ENCODE assay signal across 19 cellular contexts in the genomic region with DNA sequence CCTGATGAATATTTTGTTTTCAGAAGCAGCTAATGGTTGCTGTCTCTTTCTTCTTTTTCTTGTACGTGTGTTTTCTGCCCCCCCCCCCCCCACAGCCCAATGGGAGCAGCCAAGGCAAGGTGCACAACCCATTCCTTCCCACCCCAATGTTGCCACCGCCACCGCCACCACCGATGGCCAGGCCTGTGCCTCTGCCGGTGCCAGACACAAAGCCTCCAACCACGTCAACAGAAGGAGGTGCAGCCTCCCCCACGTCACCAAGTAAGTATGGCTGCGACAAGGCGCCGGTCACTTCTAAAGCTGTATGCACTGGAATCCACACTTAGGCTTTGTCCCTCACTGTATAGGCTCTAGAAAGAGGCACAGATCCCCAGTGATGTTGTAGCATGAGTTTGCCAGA.
DNase-seq lines count a peak whose midpoint lies in the region; ATAC-seq and TF ChIP-seq lines count a peak whose summit lies in the region.
"Had no signal": no experiment of that assay in that cellular context is flagged by ENCODE, and none has a peak within 500 bp of the region (broad histone marks: within the 10 kb centered on the region; RNA-seq: fewer than 3 reads in every experiment).

No MANE protein-coding gene starts in this region.

- H3K18ac ChIP-seq in H9 (ENCODE audit: insufficient read length, low read depth, low read length): no peak overlapping the region
- H3K18ac ChIP-seq in neuronal stem cell (ENCODE audit: low read length): peak overlapping the region; percentile 81

- H3K4me2 ChIP-seq in H9 (ENCODE audit: insufficient read depth, insufficient read length, low read length) (no peak overlapping the region), neuronal stem cell (ENCODE audit: insufficient read depth, low read length, poor library complexity, severe bottlenecking) (no peak overlapping the region)
- H3K4me2 ChIP-seq: A549; BLaER1 treated with 17β-estradiol and CSF1 and Interleukin-3, amounts not matched to agents 10 nM and 100 nM had no signal

- no peaks in the 10 kb centered on the region; a peak in 1 of 7 replicates for H3K36me3 Mint-ChIP-seq in H9 (ENCODE audit: insufficient read depth in 1 of 3, low read depth in 3 of 3)

- H3K27ac Mint-ChIP-seq in H9: no peak overlapping the region
- H3K27ac Mint-ChIP-seq: B cell; CD4-positive, alpha-beta T cell; CD8-positive, alpha-beta T cell had no signal

- no peaks in the 10 kb centered on the region for H3K9me3 Mint-ChIP-seq in H9
- H3K9me3 Mint-ChIP-seq: CD4-positive, alpha-beta T cell; CD8-positive, alpha-beta T cell had no signal

- no peak for TF ChIP-seq POLR2A in esophagus muscularis mucosa (IDR thresholded peaks at IDR 0.05; ENCODE audit: low read depth)

- WGBS in right cardiac atrium: 96% methylated on average over 10 of the region's 10 CpGs
- WGBS in H9 (ENCODE audit: extremely low coverage, insufficient read length, low lambda C conversion rate): no CpG with 5 or more reads among the region's 10 CpGs
- 94% methylated on average over 7 of the region's 10 CpGs for WGBS in esophagus muscularis mucosa
- WGBS in neuronal stem cell (ENCODE audit: extremely low coverage in 2 of 2, insufficient read length in 2 of 2, insufficient replicate concordance in 1 of 2), 2 donors: no CpG with 5 or more reads among the region's 10 CpGs

- peak; percentile 41 for DNase-seq in Right ventricle myocardium inferior (ENCODE audit: missing footprints)
- DNase-seq in right cardiac atrium: no peak
- no peak for DNase-seq in H9
- peak; percentile 62 for DNase-seq in esophagus muscularis mucosa (ENCODE audit: extremely low spot score)
- DNase-seq in neuronal stem cell (ENCODE audit: low spot score): no peak
- DNase-seq: AML-193; Caco-2; Calu3; CD4-positive, alpha-beta T cell; CD8-positive, alpha-beta T cell; DMS79 treated with DMSO at 0.1 percent for 48 hours; GF-D8 had no signal

- intact Hi-C loops in Right ventricle myocardium inferior (cut with DNase I) (no loop called here), right cardiac atrium (cut with DNase I) (no loop called here), esophagus muscularis mucosa (cut with DNase I) (no loop called here)

- H2BK15ac ChIP-seq in H9 (ENCODE audit: low read depth, low read length) (no peak overlapping the region), neuronal stem cell (ENCODE audit: low read length) (no peak overlapping the region)

- H2BK12ac ChIP-seq in H9 (ENCODE audit: insufficient read length, low read depth, low read length): no peak overlapping the region
- no peak overlapping the region for H2BK12ac ChIP-seq in neuronal stem cell (ENCODE audit: low read length)

- H3K4me1 Mint-ChIP-seq in H9: no peaks in the 10 kb centered on the region

- 0 out of 2 replicates have a peak, but pooled peaks cover 2% of the 10 kb centered on the region for H3K27me3 Mint-ChIP-seq in H9 (ENCODE audit: low read depth)
- H3K27me3 Mint-ChIP-seq: CD4-positive, alpha-beta T cell had no signal

- H4K8ac ChIP-seq in H9 (replicated peaks; ENCODE audit: insufficient read length, low read depth, low read length): no peak overlapping the region
- H4K8ac ChIP-seq in neuronal stem cell (ENCODE audit: low read depth, low read length): no peak overlapping the region

- no peak overlapping the region for H4K5ac ChIP-seq in H9 (ENCODE audit: insufficient read length, low read depth, low read length)

- H3K23ac ChIP-seq in H9 (ENCODE audit: insufficient read length, low read depth, low read length) (no peak overlapping the region), neuronal stem cell (ENCODE audit: low read depth, low read length, poor library complexity) (no peak overlapping the region)

- H3K9me3 ChIP-seq in right cardiac atrium (ENCODE audit: control insufficient read depth, low read length): no peaks in the 10 kb centered on the region
- H3K9me3 ChIP-seq in H9 (ENCODE audit: control insufficient read depth, low read depth, low read length): no peaks in the 10 kb centered on the region
- H3K9me3 ChIP-seq in esophagus muscularis mucosa: no peaks in the 10 kb centered on the region
- H3K9me3 ChIP-seq in neuronal stem cell (replicated peaks in 1 of 2; ENCODE audit: control insufficient read depth in 2 of 2, insufficient read depth in 1 of 2, low read depth in 1 of 2, low read length in 2 of 2): peaks cover 0 to 2% of the 10 kb centered on the region in 2 donors
- H3K9me3 ChIP-seq: A549; BLaER1 treated with 17β-estradiol and CSF1 and Interleukin-3, amounts not matched to agents 10 nM and 100 nM; Caco-2 had no signal

- H3K9ac ChIP-seq in H9 (ENCODE audit: extremely low read depth, insufficient read length, low read length): no peak overlapping the region
- H3K9ac ChIP-seq in neuronal stem cell (ENCODE audit: low read depth, low read length, poor library complexity): no peak overlapping the region
- H3K9ac ChIP-seq: BLaER1 treated with 17β-estradiol and CSF1 and Interleukin-3, amounts not matched to agents 10 nM and 100 nM had no signal

- no peak for TF ChIP-seq EP300 in esophagus muscularis mucosa (IDR thresholded peaks at IDR 0.05)

- ATAC-seq in Right ventricle myocardium inferior (no peak), right cardiac atrium (no peak), GM18519 (IDR thresholded peaks at IDR 0.05; ENCODE audit: low FRiP score, unreplicated experiment) (no peak), GM21447 (IDR thresholded peaks at IDR 0.05; ENCODE audit: unreplicated experiment) (no peak)
- ATAC-seq: A549; CD8-positive, alpha-beta T cell had no signal

- no peaks in the 10 kb centered on the region for H3K79me2 ChIP-seq in H9 (ENCODE audit: insufficient read depth, low read length)

- H3K4ac ChIP-seq in H9 (ENCODE audit: low read depth, low read length): no peak overlapping the region
- no peak overlapping the region for H3K4ac ChIP-seq in neuronal stem cell (ENCODE audit: low read length)

- no peaks in the 10 kb centered on the region for H3K27me3 ChIP-seq in right cardiac atrium (ENCODE audit: control insufficient read depth, insufficient read depth)
- no peaks in the 10 kb centered on the region for H3K27me3 ChIP-seq in H9 (ENCODE audit: insufficient read depth, low read length)
- no peaks in the 10 kb centered on the region for H3K27me3 ChIP-seq in esophagus muscularis mucosa
- H3K27me3 ChIP-seq in neuronal stem cell (ENCODE audit: control insufficient read depth in 3 of 3, insufficient read depth in 3 of 3, low read depth in 1 of 3, low read length in 3 of 3): no peaks in the 10 kb centered on the region
- H3K27me3 ChIP-seq: BLaER1 treated with 17β-estradiol and CSF1 and Interleukin-3, amounts not matched to agents 10 nM and 100 nM had no signal

- H3K14ac ChIP-seq in H9 (ENCODE audit: insufficient read depth, low read length) (peak overlapping the region; percentile 60; the same call in 1 of the 2 replicates), neuronal stem cell (ENCODE audit: low read length) (no peak overlapping the region)

- H3K23me2 ChIP-seq in H9 (ENCODE audit: insufficient read length, low read depth, low read length, poor library complexity, severe bottlenecking): no peaks in the 10 kb centered on the region

- no peak overlapping the region for H3K4me3 Mint-ChIP-seq in H9
- H3K4me3 Mint-ChIP-seq: B cell; CD4-positive, alpha-beta T cell; CD8-positive, alpha-beta T cell had no signal

- no peak overlapping the region for H2BK20ac ChIP-seq in H9 (ENCODE audit: low read depth, low read length, poor library complexity, severe bottlenecking)

- H2BK120ac ChIP-seq in H9 (ENCODE audit: low read depth, low read length, poor library complexity, severe bottlenecking) (no peak overlapping the region), neuronal stem cell (ENCODE audit: low read depth, low read length) (no peak overlapping the region)

- H4K20me1 ChIP-seq in H9 (ENCODE audit: control insufficient read depth, insufficient read depth, insufficient read length): no peaks in the 10 kb centered on the region
- H4K20me1 ChIP-seq: BLaER1 treated with 17β-estradiol and CSF1 and Interleukin-3, amounts not matched to agents 10 nM and 100 nM had no signal

- H3K27ac ChIP-seq in right cardiac atrium (ENCODE audit: low read length): no peak overlapping the region
- H3K27ac ChIP-seq in H9 (ENCODE audit: insufficient read length, low read depth, low read length): no peak overlapping the region
- H3K27ac ChIP-seq in esophagus muscularis mucosa (replicated peaks in 1 of 4): no peak overlapping the region
- no peak overlapping the region for H3K27ac ChIP-seq in neuronal stem cell (replicated peaks; ENCODE audit: low read length)
- H3K27ac ChIP-seq: 22Rv1; A549; BLaER1 treated with 17β-estradiol and CSF1 and Interleukin-3, amounts not matched to agents 10 nM and 100 nM; C4-2B had no signal

- no peak overlapping the region for H3K4me3 ChIP-seq in right cardiac atrium (ENCODE audit: low read length)
- no peak overlapping the region for H3K4me3 ChIP-seq in esophagus muscularis mucosa
- no peak overlapping the region for H3K4me3 ChIP-seq in neuronal stem cell (ENCODE audit: low read length in 2 of 2)
- H3K4me3 ChIP-seq: A549; BLaER1 treated with 17β-estradiol and CSF1 and Interleukin-3, amounts not matched to agents 10 nM and 100 nM had no signal

- no peak overlapping the region for H2AFZ ChIP-seq in H9 (ENCODE audit: low read length)
- H2AFZ ChIP-seq in neuronal stem cell (ENCODE audit: low read length): no peak overlapping the region

- H3K4me1 ChIP-seq in right cardiac atrium (ENCODE audit: control insufficient read depth, insufficient read depth, low read length) (no peaks in the 10 kb centered on the region), H9 (ENCODE audit: insufficient read depth, low read length) (no peaks in the 10 kb centered on the region), esophagus muscularis mucosa (peaks cover 13 to 32% (median 27%) of the 10 kb centered on the region in 4 donors), neuronal stem cell (ENCODE audit: control insufficient read depth in 2 of 2, insufficient read depth in 1 of 2, low read depth in 1 of 2, low read length in 2 of 2) (no peaks in the 10 kb centered on the region)
- H3K4me1 ChIP-seq: A549; BLaER1 treated with 17β-estradiol and CSF1 and Interleukin-3, amounts not matched to agents 10 nM and 100 nM; Caco-2 had no signal

- H2BK5ac ChIP-seq in H9 (ENCODE audit: insufficient read length, low read length) (no peak overlapping the region), neuronal stem cell (ENCODE audit: low read length) (no peak overlapping the region)

- peaks cover 23 to 54% (median 50%) of the 10 kb centered on the region in 4 donors for H3K36me3 ChIP-seq in esophagus muscularis mucosa
- no peaks in the 10 kb centered on the region for H3K36me3 ChIP-seq in neuronal stem cell (replicated peaks in 1 of 2; ENCODE audit: control insufficient read depth in 2 of 2, insufficient read depth in 2 of 2, low read length in 2 of 2)
- H3K36me3 ChIP-seq: BLaER1 treated with 17β-estradiol and CSF1 and Interleukin-3, amounts not matched to agents 10 nM and 100 nM had no signal

- no peak overlapping the region for H3T11ph ChIP-seq in H9 (ENCODE audit: low read length)

- H4K91ac ChIP-seq in H9 (ENCODE audit: insufficient read length, low read depth, low read length) (no peak overlapping the region), neuronal stem cell (ENCODE audit: low read depth, low read length, poor library complexity) (no peak overlapping the region)

- no peak for TF ChIP-seq CTCF in H9 (conservative IDR thresholded peaks at IDR 0.05)
- no peak for TF ChIP-seq CTCF in esophagus muscularis mucosa (IDR thresholded peaks at IDR 0.05)

- H2AK5ac ChIP-seq in H9 (ENCODE audit: insufficient read length, low read length): no peak overlapping the region
- H2AK5ac ChIP-seq in neuronal stem cell (ENCODE audit: low read depth, low read length): no peak overlapping the region

- no peaks in the 10 kb centered on the region for H3K79me1 ChIP-seq in H9 (ENCODE audit: insufficient read depth, low read depth, low read length, poor library complexity, severe bottlenecking)
- no peaks in the 10 kb centered on the region for H3K79me1 ChIP-seq in neuronal stem cell (ENCODE audit: low read depth, low read length)

- no peak overlapping the region for H3K56ac ChIP-seq in H9 (ENCODE audit: insufficient read length, low read depth, low read length)

Comparison
In these comparisons a context has a peak if more than half of its experiments do, and no peak if none do; other contexts are left out.
1. DNase-seq: peak in Right ventricle myocardium inferior (single experiment) and esophagus muscularis mucosa (single experiment); none in right cardiac atrium (0 of 3), H9 (single experiment) and neuronal stem cell (single experiment).